19 cellular contexts compared by ENCODE assay signal in genomic region chr11:126393143-126393542, GRCh38. TPM values are rescaled to one million over a fixed set of nuclear protein-coding genes. Genes with fewer than 3 reads are reported as not detected.
DNase-seq lines count a peak whose midpoint lies in the region; ATAC-seq and TF ChIP-seq lines count a peak whose summit lies in the region.
"Had no signal": no experiment of that assay in that cellular context is flagged by ENCODE, and none has a peak within 500 bp of the region (broad histone marks: within the 10 kb centered on the region; RNA-seq: fewer than 3 reads in every experiment).

No MANE protein-coding gene starts in this region.

- H3K27ac Mint-ChIP-seq in natural killer cell: peak overlapping the region; percentile 87 to 91
- H3K27ac Mint-ChIP-seq: activated CD4-positive, alpha-beta memory T cell treated with anti-CD3 and anti-CD28 coated beads for 36 hours; activated naive CD8-positive, alpha-beta T cell; B cell; neural progenitor cell; progenitor cell of endocrine pancreas had no signal

- H3K4me1 ChIP-seq in BLaER1 (peaks cover 41% of the 10 kb centered on the region), esophagus squamous epithelium (peaks cover 16 to 57% (median 29%) of the 10 kb centered on the region in 3 donors)
- H3K4me1 ChIP-seq: ascending aorta had no signal

- H3K36me3 ChIP-seq in BLaER1 (peaks cover 2% of the 10 kb centered on the region; the same call in 1 of the 2 replicates), esophagus squamous epithelium (no peaks in the 10 kb centered on the region)
- H3K36me3 ChIP-seq: ascending aorta, neural progenitor cell had no signal

- no peak for TF ChIP-seq POLR2A in NB4 (IDR thresholded peaks at IDR 0.05; ENCODE audit: extremely low read depth, insufficient read length)
- TF ChIP-seq POLR2A in esophagus squamous epithelium (IDR thresholded peaks at IDR 0.05): no peak

- no peaks in the 10 kb centered on the region for H3K36me3 Mint-ChIP-seq in natural killer cell
- H3K36me3 Mint-ChIP-seq: activated CD4-positive, alpha-beta memory T cell treated with anti-CD3 and anti-CD28 coated beads for 36 hours; activated naive CD8-positive, alpha-beta T cell had no signal

- no peaks in the 10 kb centered on the region for H3K27me3 ChIP-seq in BLaER1
- no peaks in the 10 kb centered on the region for H3K27me3 ChIP-seq in esophagus squamous epithelium
- H3K27me3 ChIP-seq: ascending aorta, neural progenitor cell had no signal

- H3K4me1 Mint-ChIP-seq in natural killer cell: peaks cover 47 to 53% of the 10 kb centered on the region in 2 donors

- WGBS in esophagus squamous epithelium, 2 donors: 74 to 78% methylated on average over 5 of the region's 5 CpGs

- H3K9ac ChIP-seq in BLaER1: no peak overlapping the region; the same call in 1 of the 2 replicates
- H3K9ac ChIP-seq: neural progenitor cell had no signal

- H3K9me3 ChIP-seq in BLaER1: no peaks in the 10 kb centered on the region
- H3K9me3 ChIP-seq in esophagus squamous epithelium: no peaks in the 10 kb centered on the region
- H3K9me3 ChIP-seq: ascending aorta had no signal

- intact Hi-C loops in esophagus squamous epithelium (cut with DNase I) (no loop called here), natural killer cell (cut with micrococcal nuclease) (no loop called here)

- peak overlapping the region; percentile 75 for H3K4me3 Mint-ChIP-seq in natural killer cell
- H3K4me3 Mint-ChIP-seq: activated CD4-positive, alpha-beta memory T cell treated with anti-CD3 and anti-CD28 coated beads for 36 hours; activated naive CD8-positive, alpha-beta T cell; B cell; neural progenitor cell had no signal

- TF ChIP-seq CTCF in NB4 (IDR thresholded peaks at IDR 0.05; ENCODE audit: low read depth, low read length) (no peak), esophagus squamous epithelium (IDR thresholded peaks at IDR 0.05) (no peak), natural killer cell (IDR thresholded peaks at IDR 0.05) (no peak)

- DNase-seq in NB4 (ENCODE audit: low read depth) (peak; percentile 41), esophagus squamous epithelium (lab: John Stamatoyannopoulos, UW) (no peak), natural killer cell (no peak), SW480 (ENCODE audit: low spot score) (no peak)
- DNase-seq in stimulated activated naive CD8-positive, alpha-beta T cell treated with anti-CD3 and anti-CD28 coated beads, Interleukin-15, Interleukin-2, amounts not matched to agents 100 U/mL and 50 U/mL, for 24 hours: no peak
- DNase-seq: activated CD4-positive, alpha-beta memory T cell treated with anti-CD3 and anti-CD28 coated beads for 36 hours; central memory CD4-positive, alpha-beta T cell; glutamatergic neuron; IMR-90; NCI-H2081; NCI-H226 had no signal

- ATAC-seq in natural killer cell: no peak
- no peak for ATAC-seq in stimulated activated naive CD8-positive, alpha-beta T cell treated with anti-CD3 and anti-CD28 coated beads, Interleukin-15, Interleukin-2, amounts not matched to agents 100 U/mL and 50 U/mL, for 24 hours
- no peak for ATAC-seq in HG02588 (IDR thresholded peaks at IDR 0.05; ENCODE audit: unreplicated experiment)
- no peak for ATAC-seq in GM18909 (IDR thresholded peaks at IDR 0.05; ENCODE audit: poor library complexity, unreplicated experiment)

- no peak overlapping the region for H3K4me3 ChIP-seq in BLaER1
- H3K4me3 ChIP-seq in NB4 (ENCODE audit: low read depth, low read length): peak overlapping the region; percentile 63
- H3K4me3 ChIP-seq in esophagus squamous epithelium: no peak overlapping the region
- H3K4me3 ChIP-seq: ascending aorta, neural progenitor cell had no signal

- no peaks in the 10 kb centered on the region for H3K27me3 Mint-ChIP-seq in natural killer cell (ENCODE audit: low read depth in 2 of 2)
- H3K27me3 Mint-ChIP-seq: activated CD4-positive, alpha-beta memory T cell treated with anti-CD3 and anti-CD28 coated beads for 36 hours; activated naive CD8-positive, alpha-beta T cell; progenitor cell of endocrine pancreas had no signal

- no peaks in the 10 kb centered on the region for H3K9me3 Mint-ChIP-seq in natural killer cell
- H3K9me3 Mint-ChIP-seq: activated CD4-positive, alpha-beta memory T cell treated with anti-CD3 and anti-CD28 coated beads for 36 hours; neural progenitor cell had no signal

- H3K4me2 ChIP-seq in BLaER1: peak overlapping the region; percentile 84
- H3K4me2 ChIP-seq: neural progenitor cell had no signal

- H3K27ac ChIP-seq in BLaER1 (peak overlapping the region; percentile 69), esophagus squamous epithelium (peak overlapping the region in 3 of 4 donors; percentile 14 to 30 (median 19))
- H3K27ac ChIP-seq: ascending aorta, neural progenitor cell had no signal

- no peaks in the 10 kb centered on the region for H4K20me1 ChIP-seq in BLaER1

RNA-seq across cellular contexts. Expression of gene ST3GAL4, which starts 37.7 kb away (rescaled TPM):
- 100 to 1,000 TPM in 1 of 4 donors, 10 to 100 TPM in 3; 31.0 to 110 (median 51.2) TPM for total RNA-seq in esophagus squamous epithelium
- 10 to 100 TPM; 43.3 to 57.6 (median 47.3) TPM for total RNA-seq in natural killer cell
